Comparison of ENCODE assay signal across 23 cellular contexts in genomic region chr1:15575549-15576150, GRCh38. TPM values are rescaled to one million over a fixed set of nuclear protein-coding genes. Genes with fewer than 3 reads are reported as not detected.
"Had no signal": no experiment of that assay in that cellular context is flagged by ENCODE, and none has a peak within 500 bp of the region (broad histone marks: within the 10 kb centered on the region; RNA-seq: fewer than 3 reads in every experiment).

No MANE protein-coding gene starts in this region.

- H3K4me1 Mint-ChIP-seq: mesothelial cell of epicardium, WTC11 had no signal

- DNase-seq: activated CD4-positive, alpha-beta memory T cell treated with anti-CD3 and anti-CD28 coated beads, Interleukin-2, amount 10 ng/mL, durations not matched to agents 7 days and 5 days; activated CD4-positive, alpha-beta T cell treated with anti-CD3 and anti-CD28 coated beads for 1 hour; activated CD4-positive, alpha-beta T cell treated with anti-CD3 and anti-CD28 coated beads, Interleukin-2, amount 10 ng/mL, durations not matched to agents 7 days and 5 days; activated CD8-positive, alpha-beta memory T cell treated with anti-CD3 and anti-CD28 coated beads, Interleukin-2, amount 50 U/mL, for 48 hours; activated gamma-delta T cell treated with Interleukin-2 at 50 U/mL for 16 hours; activated naive CD4-positive, alpha-beta T cell treated with anti-CD3 and anti-CD28 coated beads, Interleukin-2, amount 50 U/mL, for 16 hours; activated T-cell treated with anti-CD3 and anti-CD28 coated beads, Interleukin-2, amount 50 U/mL, for 4 hours; amniotic stem cell; cortex of kidney; foreskin fibroblast; naive B cell; spleen; stimulated activated naive CD4-positive, alpha-beta T cell; T-helper 2 cell had no signal

- H3K27me3 Mint-ChIP-seq: activated CD4-positive, alpha-beta memory T cell treated with anti-CD3 and anti-CD28 coated beads, Interleukin-2, amount 10 ng/mL, durations not matched to agents 7 days and 5 days; activated CD4-positive, alpha-beta T cell treated with anti-CD3 and anti-CD28 coated beads, Interleukin-2, amount 10 ng/mL, durations not matched to agents 7 days and 5 days; activated T-helper 17 cell treated with anti-CD3 and anti-CD28 coated beads, Interleukin-2, amount 50 U/mL, for 72 hours; naive B cell had no signal

- H3K4me3 Mint-ChIP-seq: activated CD4-positive, alpha-beta memory T cell treated with anti-CD3 and anti-CD28 coated beads, Interleukin-2, amount 10 ng/mL, durations not matched to agents 7 days and 5 days; activated CD4-positive, alpha-beta T cell treated with anti-CD3 and anti-CD28 coated beads, Interleukin-2, amount 10 ng/mL, durations not matched to agents 7 days and 5 days; activated T-cell treated with anti-CD3 and anti-CD28 coated beads, Interleukin-2, amount 50 U/mL, for 4 hours; activated T-helper 17 cell treated with anti-CD3 and anti-CD28 coated beads, Interleukin-2, amount 50 U/mL, for 72 hours; mesothelial cell of epicardium; neural crest cell; WTC11 had no signal

- H3K27ac ChIP-seq: heart right ventricle, right atrium auricular region, spleen, suprapubic skin, tibial nerve had no signal

- ATAC-seq: activated T-cell treated with anti-CD3 and anti-CD28 coated beads, Interleukin-2, amount 50 U/mL, for 4 hours; activated T-helper 17 cell treated with anti-CD3 and anti-CD28 coated beads, Interleukin-2, amount 50 U/mL, for 72 hours; esophagus mucosa; WTC11 had no signal

- H3K9me3 Mint-ChIP-seq: activated CD4-positive, alpha-beta memory T cell treated with anti-CD3 and anti-CD28 coated beads, Interleukin-2, amount 10 ng/mL, durations not matched to agents 7 days and 5 days; activated CD4-positive, alpha-beta T cell treated with anti-CD3 and anti-CD28 coated beads, Interleukin-2, amount 10 ng/mL, durations not matched to agents 7 days and 5 days; activated T-cell treated with anti-CD3 and anti-CD28 coated beads, Interleukin-2, amount 50 U/mL, for 4 hours; activated T-helper 17 cell treated with anti-CD3 and anti-CD28 coated beads, Interleukin-2, amount 50 U/mL, for 72 hours; mesothelial cell of epicardium; naive B cell; neural crest cell; WTC11 had no signal

- H3K27ac Mint-ChIP-seq: activated CD4-positive, alpha-beta T cell treated with anti-CD3 and anti-CD28 coated beads, Interleukin-2, amount 10 ng/mL, durations not matched to agents 7 days and 5 days; mesothelial cell of epicardium; WTC11 had no signal

RNA-seq across cellular contexts. Expression of gene AGMAT, which starts 9.2 kb away (rescaled TPM):
- total RNA-seq: right atrium auricular region, tibial nerve had no signal
